8 cellular contexts compared by ENCODE assay signal in genomic region chr17:44344939-44345496, GRCh38. TPM values are rescaled to one million over a fixed set of nuclear protein-coding genes. Genes with fewer than 3 reads are reported as not detected.
DNase-seq lines count a peak whose midpoint lies in the region; ATAC-seq and TF ChIP-seq lines count a peak whose summit lies in the region.

Gene GRN (plus strand): TSS chr17:44345302. CDS start chr17:44349165, 3,863 bp downstream.

- no peaks in the 10 kb centered on the region for H3K9me3 Mint-ChIP-seq in activated T-cell treated with anti-CD3 and anti-CD28 coated beads, Interleukin-2, amount 50 U/mL, for 24 hours

- peak within 1 kb of the TSS; percentile 85 for H3K27ac Mint-ChIP-seq in activated T-cell treated with anti-CD3 and anti-CD28 coated beads, Interleukin-2, amount 50 U/mL, for 24 hours

- peaks cover 4% of the 10 kb centered on the region for H3K36me3 Mint-ChIP-seq in activated T-cell treated with anti-CD3 and anti-CD28 coated beads, Interleukin-2, amount 50 U/mL, for 24 hours (ENCODE audit: low read depth)

- peaks cover 10 to 12% of the 10 kb centered on the region in 2 donors for H3K36me3 ChIP-seq in mucosa of rectum (ENCODE audit: control insufficient read depth in 2 of 2, insufficient read depth in 2 of 2, low read length in 2 of 2)

- peak; percentile 97 for DNase-seq in COR-L47 (lab: John Stamatoyannopoulos, UW)
- peak; percentile 86 for DNase-seq in activated T-cell treated with anti-CD3 and anti-CD28 coated beads, Interleukin-2, amount 50 U/mL, for 24 hours
- DNase-seq in erythroblast (lab: John Stamatoyannopoulos, UW): peak; percentile 92
- DNase-seq in stimulated activated CD8-positive, alpha-beta memory T cell treated with anti-CD3 and anti-CD28 coated beads, Interleukin-4, amount 100 ng/mL, for 48 hours: peak; percentile 90

- H3K4me3 ChIP-seq in mucosa of rectum (ENCODE audit: low read length in 2 of 2): peak within 1 kb of the TSS; percentile 90 to 98

- TF ChIP-seq RAD21 in Ishikawa (IDR thresholded peaks at IDR 0.05; ENCODE audit: low read depth): 0 out of 2 replicates have a peak, but pooled peaks have one; percentile 1

- H3K4me1 Mint-ChIP-seq in activated T-cell treated with anti-CD3 and anti-CD28 coated beads, Interleukin-2, amount 50 U/mL, for 24 hours (ENCODE audit: low read depth): peaks cover 23% of the 10 kb centered on the region

- H3K9ac ChIP-seq in mucosa of rectum (ENCODE audit: low read depth in 1 of 2, low read length in 2 of 2): peak within 1 kb of the TSS; percentile 85 to 97

- no peaks in the 10 kb centered on the region for H3K9me3 ChIP-seq in mucosa of rectum (ENCODE audit: control insufficient read depth in 2 of 2, low read length in 2 of 2)

- H3K27me3 Mint-ChIP-seq in activated T-cell treated with anti-CD3 and anti-CD28 coated beads, Interleukin-2, amount 50 U/mL, for 24 hours: no peaks in the 10 kb centered on the region

- peak; percentile 68; the same call in 1 of the 2 replicates for TF ChIP-seq EP300 in Ishikawa (IDR thresholded peaks at IDR 0.05; ENCODE audit: borderline replicate concordance)

- peak; percentile 66 for TF ChIP-seq POLR2A in erythroblast (IDR thresholded peaks at IDR 0.05; ENCODE audit: low read length)

- peak within 1 kb of the TSS; percentile 88 for H3K4me3 Mint-ChIP-seq in activated T-cell treated with anti-CD3 and anti-CD28 coated beads, Interleukin-2, amount 50 U/mL, for 24 hours

- H3K4me1 ChIP-seq in mucosa of rectum (ENCODE audit: control insufficient read depth in 2 of 2, insufficient read depth in 2 of 2, low read length in 2 of 2): peaks cover 11% of the 10 kb centered on the region in 2 donors

- H3K27me3 ChIP-seq in mucosa of rectum (ENCODE audit: control insufficient read depth in 2 of 2, insufficient read depth in 2 of 2, low read length in 2 of 2): no peaks in the 10 kb centered on the region

- ATAC-seq in GM21390 (IDR thresholded peaks at IDR 0.05; ENCODE audit: unreplicated experiment): peak; percentile 46

- H3K27ac ChIP-seq in mucosa of rectum (ENCODE audit: low read depth in 2 of 2, low read length in 2 of 2): peak within 1 kb of the TSS; percentile 86 to 95

TF ChIP-seq in Ishikawa, 13 proteins besides CTCF, POLR2A, EP300 and RAD21:
- TF ChIP-seq FOXM1 (IDR thresholded peaks at IDR 0.05; ENCODE audit: borderline replicate concordance, low read depth) (0 out of 2 replicates have a peak, but pooled peaks have one; percentile 40), YY1 (IDR thresholded peaks at IDR 0.05; ENCODE audit: low read depth) (peak; percentile 57; the same call in 1 of the 2 replicates), NFIC (IDR thresholded peaks at IDR 0.05) (no peak; the same call in 1 of the 2 replicates), EGR1 (IDR thresholded peaks at IDR 0.05) (peak; percentile 18; the same call in 1 of the 2 replicates), TCF12 (IDR thresholded peaks at IDR 0.05; ENCODE audit: low read depth) (peak; percentile 60; the same call in 1 of the 2 replicates), USF1 (IDR thresholded peaks at IDR 0.05) (peak; percentile 100), MAX (IDR thresholded peaks at IDR 0.05) (peak; percentile 85), CEBPB (IDR thresholded peaks at IDR 0.05) (no peak), TAF1 (IDR thresholded peaks at IDR 0.05; ENCODE audit: low read depth) (peak; percentile 92), CREB1 (IDR thresholded peaks at IDR 0.05; ENCODE audit: low read depth) (no peak), TEAD4 (IDR thresholded peaks at IDR 0.05) (peak; percentile 77)

TF ChIP-seq in PFSK-1, 5 proteins besides CTCF, POLR2A, EP300 and RAD21:
- TF ChIP-seq TAF1 (IDR thresholded peaks at IDR 0.05; ENCODE audit: borderline replicate concordance, insufficient read depth, low read length) (0 out of 2 replicates have a peak, but pooled peaks have one; percentile 74), REST (IDR thresholded peaks at IDR 0.05; ENCODE audit: insufficient read depth in 1 of 2, low read depth in 2 of 2, low read length in 2 of 2) (no peak), FOXP2 (optimal IDR thresholded peaks at IDR 0.05; ENCODE audit: borderline replicate concordance, extremely low read depth, extremely low read length, insufficient read depth) (peak; percentile 38), SIN3A (IDR thresholded peaks at IDR 0.05; ENCODE audit: borderline replicate concordance, insufficient read depth, low read length) (peak; percentile 99), POLR2AphosphoS5 (IDR thresholded peaks at IDR 0.05; ENCODE audit: low read depth, low read length) (peak; percentile 82)

RNA-seq across cellular contexts. Expression of gene GRN, which starts in this region (rescaled TPM):
- 1,355 TPM for polyA plus RNA-seq in PFSK-1 (2012; ENCODE audit: insufficient read length, low read depth)

Comparison
In these comparisons a context has a peak if more than half of its experiments do, and no peak if none do; other contexts are left out.
1. Peak in every context shown above with its lines: DNase-seq, ATAC-seq, H3K4me3 ChIP-seq and H3K27ac ChIP-seq.